In the genomic region with DNA sequence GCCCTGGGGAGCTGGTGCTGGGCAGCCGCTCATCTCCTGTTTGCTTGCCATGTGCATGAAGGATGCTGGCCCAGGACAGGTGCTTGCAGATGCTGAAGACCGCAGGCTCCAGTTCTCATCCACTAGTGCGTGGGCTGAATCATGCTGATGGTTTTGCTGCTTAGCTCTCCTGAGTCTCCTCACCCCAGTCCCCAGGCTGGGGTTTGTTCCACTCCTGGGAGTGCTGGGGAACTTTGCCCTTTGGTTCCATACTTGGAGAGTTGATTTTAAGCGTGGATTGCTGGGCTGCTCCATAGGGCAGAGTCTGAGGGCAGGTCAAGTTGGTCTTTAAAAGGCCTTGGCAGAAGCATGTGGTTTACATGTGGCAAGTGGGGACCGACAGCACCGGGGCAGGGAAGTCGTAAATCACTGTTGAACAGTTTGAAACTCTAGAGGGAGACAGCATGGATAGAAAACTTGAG, we compare ENCODE assay signal across 1 cellular context.
TF ChIP-seq lines count a peak whose summit lies in the region.

No MANE protein-coding gene starts in this region.

TF ChIP-seq in HepG2, 621 proteins besides CTCF, POLR2A, EP300 and RAD21 (continued from another document and continues in another):
- TF ChIP-seq, protein P1, sequence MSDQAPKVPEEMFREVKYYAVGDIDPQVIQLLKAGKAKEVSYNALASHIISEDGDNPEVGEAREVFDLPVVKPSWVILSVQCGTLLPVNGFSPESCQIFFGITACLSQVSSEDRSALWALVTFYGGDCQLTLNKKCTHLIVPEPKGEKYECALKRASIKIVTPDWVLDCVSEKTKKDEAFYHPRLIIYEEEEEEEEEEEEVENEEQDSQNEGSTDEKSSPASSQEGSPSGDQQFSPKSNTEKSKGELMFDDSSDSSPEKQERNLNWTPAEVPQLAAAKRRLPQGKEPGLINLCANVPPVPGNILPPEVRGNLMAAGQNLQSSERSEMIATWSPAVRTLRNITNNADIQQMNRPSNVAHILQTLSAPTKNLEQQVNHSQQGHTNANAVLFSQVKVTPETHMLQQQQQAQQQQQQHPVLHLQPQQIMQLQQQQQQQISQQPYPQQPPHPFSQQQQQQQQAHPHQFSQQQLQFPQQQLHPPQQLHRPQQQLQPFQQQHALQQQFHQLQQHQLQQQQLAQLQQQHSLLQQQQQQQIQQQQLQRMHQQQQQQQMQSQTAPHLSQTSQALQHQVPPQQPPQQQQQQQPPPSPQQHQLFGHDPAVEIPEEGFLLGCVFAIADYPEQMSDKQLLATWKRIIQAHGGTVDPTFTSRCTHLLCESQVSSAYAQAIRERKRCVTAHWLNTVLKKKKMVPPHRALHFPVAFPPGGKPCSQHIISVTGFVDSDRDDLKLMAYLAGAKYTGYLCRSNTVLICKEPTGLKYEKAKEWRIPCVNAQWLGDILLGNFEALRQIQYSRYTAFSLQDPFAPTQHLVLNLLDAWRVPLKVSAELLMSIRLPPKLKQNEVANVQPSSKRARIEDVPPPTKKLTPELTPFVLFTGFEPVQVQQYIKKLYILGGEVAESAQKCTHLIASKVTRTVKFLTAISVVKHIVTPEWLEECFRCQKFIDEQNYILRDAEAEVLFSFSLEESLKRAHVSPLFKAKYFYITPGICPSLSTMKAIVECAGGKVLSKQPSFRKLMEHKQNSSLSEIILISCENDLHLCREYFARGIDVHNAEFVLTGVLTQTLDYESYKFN (CRISPR knock-in tag; conservative IDR thresholded peaks at IDR 0.05), result peak; percentile 79
- no peak for TF ChIP-seq ZNF432 (CRISPR knock-in tag; IDR thresholded peaks at IDR 0.05; ENCODE audit: borderline replicate concordance)
- no peak for TF ChIP-seq SAFB2 (CRISPR knock-in tag; IDR thresholded peaks at IDR 0.05; ENCODE audit: borderline replicate concordance, low read depth)
- TF ChIP-seq ZBTB20 (CRISPR knock-in tag; IDR thresholded peaks at IDR 0.05; ENCODE audit: borderline replicate concordance, low read depth), result peak; percentile 48; the same call in 1 of the 2 replicates
- no peak for TF ChIP-seq ZNF180 (CRISPR knock-in tag; IDR thresholded peaks at IDR 0.05; ENCODE audit: borderline replicate concordance, low read depth)
- no peak for TF ChIP-seq IRX3 (CRISPR knock-in tag; IDR thresholded peaks at IDR 0.05; ENCODE audit: borderline replicate concordance, low read depth)
- TF ChIP-seq ZNF710 (CRISPR knock-in tag; IDR thresholded peaks at IDR 0.05; ENCODE audit: borderline replicate concordance), result no peak
- TF ChIP-seq ZFP37 (CRISPR knock-in tag; IDR thresholded peaks at IDR 0.05; ENCODE audit: borderline replicate concordance), result peak; percentile 37; the same call in 1 of the 2 replicates
- no peak for TF ChIP-seq SSRP1 (CRISPR knock-in tag; IDR thresholded peaks at IDR 0.05)
- no peak for TF ChIP-seq KAT2B (IDR thresholded peaks at IDR 0.05; ENCODE audit: borderline replicate concordance, low read depth, low read length)
- no peak for TF ChIP-seq HNRNPH1 (optimal IDR thresholded peaks at IDR 0.05; ENCODE audit: low read depth, low read length)
- no peak for TF ChIP-seq CBX1 (IDR thresholded peaks at IDR 0.05; ENCODE audit: low read depth)
- no peak for TF ChIP-seq ZNF282 (IDR thresholded peaks at IDR 0.05; ENCODE audit: partially characterized antibody)
- TF ChIP-seq KLF11 (CRISPR knock-in tag; IDR thresholded peaks at IDR 0.05), result no peak
- no peak for TF ChIP-seq NFRKB (IDR thresholded peaks at IDR 0.05)
- TF ChIP-seq TOE1 (CRISPR knock-in tag; IDR thresholded peaks at IDR 0.05), result no peak
- no peak for TF ChIP-seq AGO2 (optimal IDR thresholded peaks at IDR 0.05; ENCODE audit: low read depth, low read length)
- TF ChIP-seq, protein P2, sequence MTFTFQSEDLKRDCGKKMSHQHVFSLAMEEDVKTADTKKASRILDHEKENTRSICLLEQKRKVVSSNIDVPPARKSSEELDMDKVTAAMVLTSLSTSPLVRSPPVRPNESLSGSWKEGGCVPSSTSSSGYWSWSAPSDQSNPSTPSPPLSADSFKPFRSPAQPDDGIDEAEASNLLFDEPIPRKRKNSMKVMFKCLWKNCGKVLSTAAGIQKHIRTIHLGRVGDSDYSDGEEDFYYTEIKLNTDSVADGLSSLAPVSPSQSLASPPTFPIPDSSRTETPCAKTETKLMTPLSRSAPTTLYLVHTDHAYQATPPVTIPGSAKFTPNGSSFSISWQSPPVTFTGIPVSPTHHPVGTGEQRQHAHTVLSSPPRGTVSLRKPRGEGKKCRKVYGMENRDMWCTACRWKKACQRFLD (CRISPR knock-in tag; IDR thresholded peaks at IDR 0.05; ENCODE audit: borderline replicate concordance), result no peak
- TF ChIP-seq REL (CRISPR knock-in tag; conservative IDR thresholded peaks at IDR 0.05), result no peak
- no peak for TF ChIP-seq PRPF4 (IDR thresholded peaks at IDR 0.05; ENCODE audit: low read depth, low read length, poor library complexity, severe bottlenecking)
- TF ChIP-seq, protein P3, sequence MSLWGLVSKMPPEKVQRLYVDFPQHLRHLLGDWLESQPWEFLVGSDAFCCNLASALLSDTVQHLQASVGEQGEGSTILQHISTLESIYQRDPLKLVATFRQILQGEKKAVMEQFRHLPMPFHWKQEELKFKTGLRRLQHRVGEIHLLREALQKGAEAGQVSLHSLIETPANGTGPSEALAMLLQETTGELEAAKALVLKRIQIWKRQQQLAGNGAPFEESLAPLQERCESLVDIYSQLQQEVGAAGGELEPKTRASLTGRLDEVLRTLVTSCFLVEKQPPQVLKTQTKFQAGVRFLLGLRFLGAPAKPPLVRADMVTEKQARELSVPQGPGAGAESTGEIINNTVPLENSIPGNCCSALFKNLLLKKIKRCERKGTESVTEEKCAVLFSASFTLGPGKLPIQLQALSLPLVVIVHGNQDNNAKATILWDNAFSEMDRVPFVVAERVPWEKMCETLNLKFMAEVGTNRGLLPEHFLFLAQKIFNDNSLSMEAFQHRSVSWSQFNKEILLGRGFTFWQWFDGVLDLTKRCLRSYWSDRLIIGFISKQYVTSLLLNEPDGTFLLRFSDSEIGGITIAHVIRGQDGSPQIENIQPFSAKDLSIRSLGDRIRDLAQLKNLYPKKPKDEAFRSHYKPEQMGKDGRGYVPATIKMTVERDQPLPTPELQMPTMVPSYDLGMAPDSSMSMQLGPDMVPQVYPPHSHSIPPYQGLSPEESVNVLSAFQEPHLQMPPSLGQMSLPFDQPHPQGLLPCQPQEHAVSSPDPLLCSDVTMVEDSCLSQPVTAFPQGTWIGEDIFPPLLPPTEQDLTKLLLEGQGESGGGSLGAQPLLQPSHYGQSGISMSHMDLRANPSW (CRISPR knock-in tag; IDR thresholded peaks at IDR 0.05; ENCODE audit: borderline replicate concordance), result no peak
- TF ChIP-seq ZNF772 (CRISPR knock-in tag; IDR thresholded peaks at IDR 0.05), result peak; percentile 58; the same call in 1 of the 2 replicates
- TF ChIP-seq ZNF879 (CRISPR knock-in tag; IDR thresholded peaks at IDR 0.05), result 0 out of 2 replicates have a peak, but pooled peaks have one; percentile 46
- no peak for TF ChIP-seq PHF8 (CRISPR knock-in tag; IDR thresholded peaks at IDR 0.05)
- TF ChIP-seq ZNF558 (CRISPR knock-in tag; IDR thresholded peaks at IDR 0.05; ENCODE audit: borderline replicate concordance), result no peak; the same call in 1 of the 2 replicates
- TF ChIP-seq SRSF1 (optimal IDR thresholded peaks at IDR 0.05; ENCODE audit: low read depth, low read length), result no peak
- TF ChIP-seq ZNF34 (CRISPR knock-in tag; IDR thresholded peaks at IDR 0.05; ENCODE audit: borderline replicate concordance), result no peak
- TF ChIP-seq HES4 (CRISPR knock-in tag; IDR thresholded peaks at IDR 0.05; ENCODE audit: borderline replicate concordance), result peak; percentile 62
- TF ChIP-seq TBP (CRISPR knock-in tag; IDR thresholded peaks at IDR 0.05), result no peak
- peak; percentile 46; the same call in 1 of the 2 replicates for TF ChIP-seq ZFY (CRISPR knock-in tag; IDR thresholded peaks at IDR 0.05)
- TF ChIP-seq MAFG (CRISPR knock-in tag; IDR thresholded peaks at IDR 0.05), result no peak
- TF ChIP-seq ZBTB10 (CRISPR knock-in tag; IDR thresholded peaks at IDR 0.05; ENCODE audit: borderline replicate concordance), result no peak
- TF ChIP-seq ZSCAN30 (CRISPR knock-in tag; IDR thresholded peaks at IDR 0.05), result no peak
- no peak for TF ChIP-seq PCBP1 (IDR thresholded peaks at IDR 0.05; ENCODE audit: borderline replicate concordance, low read depth, low read length)
- TF ChIP-seq MAF1 (CRISPR knock-in tag; IDR thresholded peaks at IDR 0.05; ENCODE audit: borderline replicate concordance), result no peak
- no peak for TF ChIP-seq ZNF256 (CRISPR knock-in tag; conservative IDR thresholded peaks at IDR 0.05)
- TF ChIP-seq SOX6 (IDR thresholded peaks at IDR 0.05), result no peak
- TF ChIP-seq SOX6 (CRISPR knock-in tag; IDR thresholded peaks at IDR 0.05), result no peak
- TF ChIP-seq ZFP90 (CRISPR knock-in tag; IDR thresholded peaks at IDR 0.05; ENCODE audit: borderline replicate concordance), result no peak
- TF ChIP-seq SETDB1 (CRISPR knock-in tag; IDR thresholded peaks at IDR 0.05; ENCODE audit: borderline replicate concordance), result no peak
- TF ChIP-seq, protein P4, sequence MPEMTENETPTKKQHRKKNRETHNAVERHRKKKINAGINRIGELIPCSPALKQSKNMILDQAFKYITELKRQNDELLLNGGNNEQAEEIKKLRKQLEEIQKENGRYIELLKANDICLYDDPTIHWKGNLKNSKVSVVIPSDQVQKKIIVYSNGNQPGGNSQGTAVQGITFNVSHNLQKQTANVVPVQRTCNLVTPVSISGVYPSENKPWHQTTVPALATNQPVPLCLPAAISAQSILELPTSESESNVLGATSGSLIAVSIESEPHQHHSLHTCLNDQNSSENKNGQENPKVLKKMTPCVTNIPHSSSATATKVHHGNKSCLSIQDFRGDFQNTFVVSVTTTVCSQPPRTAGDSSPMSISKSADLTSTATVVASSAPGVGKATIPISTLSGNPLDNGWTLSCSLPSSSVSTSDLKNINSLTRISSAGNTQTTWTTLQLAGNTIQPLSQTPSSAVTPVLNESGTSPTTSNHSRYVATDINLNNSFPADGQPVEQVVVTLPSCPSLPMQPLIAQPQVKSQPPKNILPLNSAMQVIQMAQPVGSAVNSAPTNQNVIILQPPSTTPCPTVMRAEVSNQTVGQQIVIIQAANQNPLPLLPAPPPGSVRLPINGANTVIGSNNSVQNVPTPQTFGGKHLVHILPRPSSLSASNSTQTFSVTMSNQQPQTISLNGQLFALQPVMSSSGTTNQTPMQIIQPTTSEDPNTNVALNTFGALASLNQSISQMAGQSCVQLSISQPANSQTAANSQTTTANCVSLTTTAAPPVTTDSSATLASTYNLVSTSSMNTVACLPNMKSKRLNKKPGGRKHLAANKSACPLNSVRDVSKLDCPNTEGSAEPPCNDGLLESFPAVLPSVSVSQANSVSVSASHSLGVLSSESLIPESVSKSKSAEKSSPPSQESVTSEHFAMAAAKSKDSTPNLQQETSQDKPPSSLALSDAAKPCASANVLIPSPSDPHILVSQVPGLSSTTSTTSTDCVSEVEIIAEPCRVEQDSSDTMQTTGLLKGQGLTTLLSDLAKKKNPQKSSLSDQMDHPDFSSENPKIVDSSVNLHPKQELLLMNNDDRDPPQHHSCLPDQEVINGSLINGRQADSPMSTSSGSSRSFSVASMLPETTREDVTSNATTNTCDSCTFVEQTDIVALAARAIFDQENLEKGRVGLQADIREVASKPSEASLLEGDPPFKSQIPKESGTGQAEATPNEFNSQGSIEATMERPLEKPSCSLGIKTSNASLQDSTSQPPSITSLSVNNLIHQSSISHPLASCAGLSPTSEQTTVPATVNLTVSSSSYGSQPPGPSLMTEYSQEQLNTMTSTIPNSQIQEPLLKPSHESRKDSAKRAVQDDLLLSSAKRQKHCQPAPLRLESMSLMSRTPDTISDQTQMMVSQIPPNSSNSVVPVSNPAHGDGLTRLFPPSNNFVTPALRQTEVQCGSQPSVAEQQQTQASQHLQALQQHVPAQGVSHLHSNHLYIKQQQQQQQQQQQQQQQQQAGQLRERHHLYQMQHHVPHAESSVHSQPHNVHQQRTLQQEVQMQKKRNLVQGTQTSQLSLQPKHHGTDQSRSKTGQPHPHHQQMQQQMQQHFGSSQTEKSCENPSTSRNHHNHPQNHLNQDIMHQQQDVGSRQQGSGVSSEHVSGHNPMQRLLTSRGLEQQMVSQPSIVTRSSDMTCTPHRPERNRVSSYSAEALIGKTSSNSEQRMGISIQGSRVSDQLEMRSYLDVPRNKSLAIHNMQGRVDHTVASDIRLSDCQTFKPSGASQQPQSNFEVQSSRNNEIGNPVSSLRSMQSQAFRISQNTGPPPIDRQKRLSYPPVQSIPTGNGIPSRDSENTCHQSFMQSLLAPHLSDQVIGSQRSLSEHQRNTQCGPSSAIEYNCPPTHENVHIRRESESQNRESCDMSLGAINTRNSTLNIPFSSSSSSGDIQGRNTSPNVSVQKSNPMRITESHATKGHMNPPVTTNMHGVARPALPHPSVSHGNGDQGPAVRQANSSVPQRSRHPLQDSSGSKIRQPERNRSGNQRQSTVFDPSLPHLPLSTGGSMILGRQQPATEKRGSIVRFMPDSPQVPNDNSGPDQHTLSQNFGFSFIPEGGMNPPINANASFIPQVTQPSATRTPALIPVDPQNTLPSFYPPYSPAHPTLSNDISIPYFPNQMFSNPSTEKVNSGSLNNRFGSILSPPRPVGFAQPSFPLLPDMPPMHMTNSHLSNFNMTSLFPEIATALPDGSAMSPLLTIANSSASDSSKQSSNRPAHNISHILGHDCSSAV (CRISPR knock-in tag; IDR thresholded peaks at IDR 0.05; ENCODE audit: borderline replicate concordance), result no peak
- no peak for TF ChIP-seq ZNF496 (CRISPR knock-in tag; IDR thresholded peaks at IDR 0.05; ENCODE audit: insufficient replicate concordance)
- no peak for TF ChIP-seq GATAD1 (CRISPR knock-in tag; IDR thresholded peaks at IDR 0.05)
